27 cellular contexts compared by ENCODE assay signal in the genomic region with DNA sequence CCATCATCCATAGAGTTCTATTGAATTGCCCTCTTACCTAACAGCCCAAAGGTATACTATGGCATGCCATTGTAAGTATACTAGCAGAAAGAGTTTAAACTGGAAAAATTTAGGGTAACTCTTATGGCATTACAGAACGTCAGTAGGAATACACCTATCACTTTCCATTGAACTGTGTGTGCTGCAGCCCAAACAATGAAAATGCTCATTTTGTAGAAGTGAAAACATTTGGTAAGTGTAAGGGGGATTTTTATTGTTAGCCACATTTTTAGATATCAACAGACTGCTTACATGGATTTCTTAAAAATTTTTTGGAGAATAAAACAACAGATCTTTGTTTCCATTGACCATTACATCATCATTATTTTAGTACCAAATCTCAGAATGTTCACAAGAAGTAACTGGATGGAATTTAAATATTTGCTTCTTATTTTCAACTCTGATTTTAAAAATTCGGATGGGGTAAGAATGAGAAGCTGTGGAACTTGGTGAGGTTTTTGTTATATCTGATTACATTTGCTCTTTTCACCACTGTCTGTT.
DNase-seq lines count a peak whose midpoint lies in the region; ATAC-seq, FAIRE-seq and TF ChIP-seq lines count a peak whose summit lies in the region.
"Had no signal": no experiment of that assay in that cellular context is flagged by ENCODE, and none has a peak within 500 bp of the region (broad histone marks: within the 10 kb centered on the region; RNA-seq: fewer than 3 reads in every experiment).

No MANE protein-coding gene starts in this region.

- no peaks in the 10 kb centered on the region; a peak in 1 of 5 replicates for H3K27me3 ChIP-seq in HepG2 (ENCODE audit: control insufficient read depth in 1 of 2, insufficient read depth in 2 of 2, low read length in 2 of 2)
- H3K27me3 ChIP-seq in right lobe of liver, result no peaks in the 10 kb centered on the region
- H3K27me3 ChIP-seq in mesendoderm (ENCODE audit: insufficient read depth, low read length, poor library complexity), result no peaks in the 10 kb centered on the region
- H3K27me3 ChIP-seq: Peyer's patch, SJCRH30 had no signal

- H4K20me1 ChIP-seq in HepG2 (ENCODE audit: insufficient read depth, low read length), result no peaks in the 10 kb centered on the region

- no peak overlapping the region for H4K5ac ChIP-seq in mesendoderm (ENCODE audit: low read length)

- CTCF ChIA-PET in HepG2 (lab: Yijun Ruan, JAX; ENCODE audit: low intra/inter-chr PET ratio, low total read pairs) (no interaction called here), HEK293 (lab: Yijun Ruan, JAX) (no interaction called here)

- DNase-seq in HepG2 (ENCODE audit: low spot score) (no peak), right lobe of liver (no peak), mesendoderm (no peak), islet precursor cell (no peak), DMS 273 (lab: John Stamatoyannopoulos, UW; ENCODE audit: unreplicated experiment) (no peak), H54 (ENCODE audit: insufficient read length, low spot score) (no peak)
- DNase-seq: AML-193; CD4-positive, alpha-beta T cell; GM23248; H9; HFFc6; NCI-H1092; NCI-H1417 treated with DMSO at 0.1 percent for 48 hours; NCI-H187; NCI-H2081 treated with DMSO at 0.1 percent for 48 hours; NCI-H2171; NCI-H226; NCI-H510A; NCI-H69; OCI-M1; Peyer's patch; SJCRH30 had no signal

- H2BK15ac ChIP-seq in mesendoderm (replicated peaks; ENCODE audit: low read depth), result peak overlapping the region; percentile 19

- POLR2A ChIA-PET in HepG2 (lab: Yijun Ruan, JAX) (no interaction called here), HEK293 (lab: Yijun Ruan, JAX) (no interaction called here)

- TF ChIP-seq RAD21 in HepG2 (CRISPR knock-in tag; IDR thresholded peaks at IDR 0.05), result no peak

- H3K79me2 ChIP-seq in HepG2 (ENCODE audit: insufficient read depth, low read length), result no peaks in the 10 kb centered on the region
- H3K79me2 ChIP-seq in mesendoderm (ENCODE audit: control insufficient read depth, insufficient read depth, low read length), result no peaks in the 10 kb centered on the region

- H2AK5ac ChIP-seq in mesendoderm (ENCODE audit: low read length), result no peak overlapping the region

- no peak overlapping the region for H3K56ac ChIP-seq in mesendoderm (ENCODE audit: low read length)

- intact Hi-C loops in HepG2 (cut with micrococcal nuclease; ENCODE audit: unreplicated experiment) (no loop called here), right lobe of liver (cut with DNase I) (no loop called here)

- no peak overlapping the region for H3K4ac ChIP-seq in mesendoderm (ENCODE audit: low read depth, low read length)

- no peak overlapping the region for H3K27ac ChIP-seq in HepG2 (ENCODE audit: extremely low read length, insufficient read depth, low read length)
- no peak overlapping the region for H3K27ac ChIP-seq in right lobe of liver
- H3K27ac ChIP-seq in HEK293 (ENCODE audit: extremely low read depth, low read depth, low read length), result no peak overlapping the region
- H3K27ac ChIP-seq in mesendoderm (ENCODE audit: low read depth, low read length), result no peak overlapping the region
- H3K27ac ChIP-seq: A549; BLaER1 treated with 17β-estradiol and CSF1 and Interleukin-3, amounts not matched to agents 10 nM and 100 nM; GM23248; Peyer's patch; SJCRH30 had no signal

- H3K36me3 ChIP-seq in HepG2 (replicated peaks in 1 of 2; ENCODE audit: control insufficient read depth in 1 of 2, insufficient read depth in 2 of 2, low read length in 2 of 2) (no peaks in the 10 kb centered on the region), right lobe of liver (no peaks in the 10 kb centered on the region), HEK293 (ENCODE audit: control insufficient read depth in 2 of 2, insufficient read depth in 1 of 2, low read length in 2 of 2) (no peaks in the 10 kb centered on the region), mesendoderm (ENCODE audit: control insufficient read depth, insufficient read depth, low read length) (no peaks in the 10 kb centered on the region)
- H3K36me3 ChIP-seq: BLaER1 treated with 17β-estradiol and CSF1 and Interleukin-3, amounts not matched to agents 10 nM and 100 nM; Peyer's patch; SJCRH30 had no signal

- 7% methylated on average over 2 of the region's 2 CpGs for WGBS in HepG2 (ENCODE audit: low lambda C conversion rate)
- 83% methylated on average over 2 of the region's 2 CpGs for WGBS in right lobe of liver (ENCODE audit: insufficient coverage, low coverage, low lambda C conversion rate, missing lambda C conversion rate)
- no CpG with 5 or more reads among the region's 2 CpGs for WGBS in mesendoderm (ENCODE audit: extremely low coverage, insufficient coverage, low lambda C conversion rate)

- TF ChIP-seq POLR2A in HepG2 (IDR thresholded peaks at IDR 0.05; ENCODE audit: insufficient read depth in 1 of 2, low read depth in 2 of 2, low read length in 2 of 2) (no peak), right lobe of liver (IDR thresholded peaks at IDR 0.05) (no peak), H54 (IDR thresholded peaks at IDR 0.05; ENCODE audit: low read depth, low read length) (no peak)

- H4K8ac ChIP-seq in mesendoderm (ENCODE audit: low read depth, low read length), result no peak overlapping the region

- no TSS peak for BruUV-seq in HepG2 (replicated peaks; lab: Mats Ljungman, UMichigan)

- no peak overlapping the region for H2BK120ac ChIP-seq in mesendoderm (ENCODE audit: low read depth, low read length)

- no peaks in the 10 kb centered on the region for H3K4me1 ChIP-seq in HepG2 (ENCODE audit: insufficient read depth, low read length)
- peaks cover 0 to 2% (median 0%) of the 10 kb centered on the region in 4 donors for H3K4me1 ChIP-seq in right lobe of liver
- H3K4me1 ChIP-seq in HEK293 (ENCODE audit: control insufficient read depth, insufficient read depth, low read length), result no peaks in the 10 kb centered on the region; the same call in 1 of the 2 replicates
- H3K4me1 ChIP-seq in mesendoderm (ENCODE audit: control insufficient read depth, low read depth, low read length), result peaks cover 7% of the 10 kb centered on the region
- H3K4me1 ChIP-seq: A549, Peyer's patch had no signal

- FAIRE-seq in HepG2 (lab: Jason Lieb, UNC) (no peak), H54 (lab: Jason Lieb, UNC) (no peak)
- FAIRE-seq: A549, G401.6 had no signal

- H3K4me2 ChIP-seq in HepG2 (ENCODE audit: low read depth, low read length) (no peak overlapping the region), mesendoderm (ENCODE audit: low read length) (no peak overlapping the region)
- H3K4me2 ChIP-seq: A549; BLaER1 treated with 17β-estradiol and CSF1 and Interleukin-3, amounts not matched to agents 10 nM and 100 nM had no signal

- TF ChIP-seq CTCF in HepG2 (CRISPR knock-in tag; IDR thresholded peaks at IDR 0.05), result no peak
- TF ChIP-seq CTCF in right lobe of liver (IDR thresholded peaks at IDR 0.05), result no peak
- TF ChIP-seq CTCF in HEK293 (tag by site-specific recombination; IDR thresholded peaks at IDR 0.05), result no peak

- peaks cover 3% of the 10 kb centered on the region for H3K79me1 ChIP-seq in mesendoderm (ENCODE audit: low read length)

- TF ChIP-seq EP300 in HepG2 (IDR thresholded peaks at IDR 0.05; ENCODE audit: low read depth in 2 of 2, low read length in 2 of 2) (no peak), HepG2 (CRISPR knock-in tag; IDR thresholded peaks at IDR 0.05; ENCODE audit: borderline replicate concordance) (no peak)

- H3K9me3 ChIP-seq in HepG2 (ENCODE audit: low read length) (no peaks in the 10 kb centered on the region), right lobe of liver (no peaks in the 10 kb centered on the region), HEK293 (ENCODE audit: control insufficient read depth, insufficient read depth, low read depth, low read length) (no peaks in the 10 kb centered on the region)
- H3K9me3 ChIP-seq: A549, Peyer's patch, SJCRH30 had no signal

- H3K4me3 ChIP-seq in HepG2 (replicated peaks in 1 of 3; ENCODE audit: insufficient read depth in 1 of 3, low read depth in 2 of 3, low read length in 3 of 3) (no peak overlapping the region), right lobe of liver (no peak overlapping the region), HEK293 (ENCODE audit: low read depth, low read length) (no peak overlapping the region), mesendoderm (ENCODE audit: low read length) (no peak overlapping the region)
- H3K4me3 ChIP-seq: A549; BLaER1 treated with 17β-estradiol and CSF1 and Interleukin-3, amounts not matched to agents 10 nM and 100 nM; GM23248; Peyer's patch; SJCRH30 had no signal

- in situ Hi-C loops in HepG2 (cut with HindIII; ENCODE audit: extremely low pct_ligation_motif_present, low pct_unique_long_range_greater_than_20kb), result no loop called here

- H3K9ac ChIP-seq in HepG2 (ENCODE audit: insufficient read depth, low read depth, low read length) (no peak overlapping the region), mesendoderm (ENCODE audit: low read length) (no peak overlapping the region)
- H3K9ac ChIP-seq: BLaER1 treated with 17β-estradiol and CSF1 and Interleukin-3, amounts not matched to agents 10 nM and 100 nM; GM23248 had no signal

- ATAC-seq in HepG2, result no peak
- ATAC-seq in right lobe of liver, result no peak
- ATAC-seq: A549, SK-N-SH treated with all-trans-retinoic acid at 6 μM for 48 hours had no signal

- H2BK5ac ChIP-seq in mesendoderm (ENCODE audit: low read length), result no peak overlapping the region

- no peak overlapping the region for H3K18ac ChIP-seq in mesendoderm (ENCODE audit: low read length)

- H2AFZ ChIP-seq in HepG2 (ENCODE audit: low read length), result no peak overlapping the region
- H2AFZ ChIP-seq: GM23248 had no signal

- no peak overlapping the region for H3K23ac ChIP-seq in mesendoderm (ENCODE audit: low read length)

TF ChIP-seq in HepG2, 621 proteins besides CTCF, POLR2A, EP300 and RAD21:
- peak; percentile 41; the same call in 1 of the 2 replicates for TF ChIP-seq ATF7 (IDR thresholded peaks at IDR 0.05)
- no peak for TF ChIP-seq ATF7 (CRISPR knock-in tag; IDR thresholded peaks at IDR 0.05)
- TF ChIP-seq FOXC1 (CRISPR knock-in tag; IDR thresholded peaks at IDR 0.05; ENCODE audit: borderline replicate concordance), result no peak
TF ChIP-seq in HepG2: peak in this region for 1.

TF ChIP-seq in HEK293, 187 proteins besides CTCF, POLR2A, EP300 and RAD21 (continues in another document):
- TF ChIP-seq, protein P1, sequence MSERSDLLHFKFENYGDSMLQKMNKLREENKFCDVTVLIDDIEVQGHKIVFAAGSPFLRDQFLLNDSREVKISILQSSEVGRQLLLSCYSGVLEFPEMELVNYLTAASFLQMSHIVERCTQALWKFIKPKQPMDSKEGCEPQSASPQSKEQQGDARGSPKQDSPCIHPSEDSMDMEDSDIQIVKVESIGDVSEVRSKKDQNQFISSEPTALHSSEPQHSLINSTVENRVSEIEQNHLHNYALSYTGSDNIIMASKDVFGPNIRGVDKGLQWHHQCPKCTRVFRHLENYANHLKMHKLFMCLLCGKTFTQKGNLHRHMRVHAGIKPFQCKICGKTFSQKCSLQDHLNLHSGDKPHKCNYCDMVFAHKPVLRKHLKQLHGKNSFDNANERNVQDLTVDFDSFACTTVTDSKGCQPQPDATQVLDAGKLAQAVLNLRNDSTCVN (tag by site-specific recombination; optimal IDR thresholded peaks at IDR 0.05), result no peak
